9 cellular contexts compared by ENCODE assay signal in genomic region chr9:137453643-137454081, GRCh38. TPM values are rescaled to one million over a fixed set of nuclear protein-coding genes. Genes with fewer than 3 reads are reported as not detected.
DNase-seq lines count a peak whose midpoint lies in the region; ATAC-seq and TF ChIP-seq lines count a peak whose summit lies in the region.
"Had no signal": no experiment of that assay in that cellular context is flagged by ENCODE, and none has a peak within 500 bp of the region (broad histone marks: within the 10 kb centered on the region; RNA-seq: fewer than 3 reads in every experiment).

No MANE protein-coding gene starts in this region.

- H3K27me3 Mint-ChIP-seq in nephron progenitor cell (ENCODE audit: low read depth, poor library complexity) (no peaks in the 10 kb centered on the region), osteocyte (ENCODE audit: unreplicated experiment) (no peaks in the 10 kb centered on the region)

- DNase-seq in activated T-cell treated with anti-CD3 and anti-CD28 coated beads for 1 hour (ENCODE audit: low read depth) (peak; percentile 46), activated T-cell treated with anti-CD3 and anti-CD28 coated beads for 4 hours (no peak), NOMO-1 treated with DMSO at 0.1 percent for 48 hours (lab: John Stamatoyannopoulos, UW; ENCODE audit: unreplicated experiment) (peak; percentile 80), fibroblast of the conjunctiva (ENCODE audit: low read depth) (peak; percentile 69), nephron progenitor cell (peak; percentile 80), upper lobe of right lung (peak; percentile 89), osteocyte (ENCODE audit: extremely low spot score, unreplicated experiment) (no peak)
- peak; percentile 76 to 77 for DNase-seq in activated T-cell treated with anti-CD3 and anti-CD28 coated beads, Interleukin-2, amount 50 U/mL, for 48 hours

- H3K9me3 ChIP-seq in upper lobe of right lung: no peaks in the 10 kb centered on the region

- ATAC-seq in upper lobe of right lung: peak; percentile 83

- peaks cover 15% of the 10 kb centered on the region for H3K4me1 ChIP-seq in upper lobe of right lung

- intact Hi-C loops in upper lobe of right lung (cut with DNase I): no loop called here

- H3K36me3 ChIP-seq in upper lobe of right lung: peaks cover 9% of the 10 kb centered on the region

- peak overlapping the region; percentile 50 for H3K4me3 Mint-ChIP-seq in nephron progenitor cell
- H3K4me3 Mint-ChIP-seq in osteocyte (ENCODE audit: unreplicated experiment): no peak overlapping the region

- TF ChIP-seq CTCF in nephron progenitor cell (IDR thresholded peaks at IDR 0.05) (no peak), upper lobe of right lung (IDR thresholded peaks at IDR 0.05) (no peak), osteocyte (IDR thresholded peaks at IDR 0.05) (no peak)

- no peaks in the 10 kb centered on the region for H3K27me3 ChIP-seq in upper lobe of right lung

- no peak overlapping the region for H3K27ac ChIP-seq in upper lobe of right lung

- H3K27ac Mint-ChIP-seq in nephron progenitor cell (no peak overlapping the region), osteocyte (ENCODE audit: unreplicated experiment) (no peak overlapping the region)

- H3K4me1 Mint-ChIP-seq in nephron progenitor cell (peaks cover 19% of the 10 kb centered on the region), osteocyte (ENCODE audit: unreplicated experiment) (peaks cover 30% of the 10 kb centered on the region)

- peak overlapping the region; percentile 40 for H3K4me3 ChIP-seq in upper lobe of right lung

- H3K36me3 Mint-ChIP-seq in nephron progenitor cell (ENCODE audit: low read depth) (peaks cover 16% of the 10 kb centered on the region), osteocyte (ENCODE audit: unreplicated experiment) (peaks cover 3% of the 10 kb centered on the region)

- H3K9me3 Mint-ChIP-seq in nephron progenitor cell: no peaks in the 10 kb centered on the region
- no peaks in the 10 kb centered on the region for H3K9me3 Mint-ChIP-seq in osteocyte (ENCODE audit: unreplicated experiment)

RNA-seq across cellular contexts. Expression of gene NSMF, which starts 5.5 kb away (rescaled TPM):
- 23.9 TPM for total RNA-seq in upper lobe of right lung
- total RNA-seq in osteocyte: 93.1 and 103 TPM in 2 replicates

RNA-seq across cellular contexts. Expression of gene ENTPD8, which starts 12.5 kb away (rescaled TPM):
- not detected for total RNA-seq in upper lobe of right lung
- 0.16 and 0.24 TPM in 2 replicates for total RNA-seq in osteocyte
- total RNA-seq: Daoy had no signal

RNA-seq across cellular contexts. Expression of gene NOXA1, which starts 30.5 kb away (rescaled TPM):
- total RNA-seq in upper lobe of right lung (6.5 TPM), osteocyte (1.0 and 1.5 TPM in 2 replicates)
- total RNA-seq: Daoy had no signal

RNA-seq across cellular contexts. Expression of gene EXD3, which starts 30.7 kb away (rescaled TPM):
- 27.3 TPM for total RNA-seq in upper lobe of right lung
- total RNA-seq in osteocyte: 20.0 and 21.5 TPM in 2 replicates

Comparison
In these comparisons a context has a peak if more than half of its experiments do, and no peak if none do; other contexts are left out.
1. DNase-seq: peak in activated T-cell treated with anti-CD3 and anti-CD28 coated beads for 1 hour (single experiment), NOMO-1 treated with DMSO at 0.1 percent for 48 hours (single experiment), activated T-cell treated with anti-CD3 and anti-CD28 coated beads, Interleukin-2, amount 50 U/mL, for 48 hours (2 of 2), fibroblast of the conjunctiva (single experiment), nephron progenitor cell (single experiment) and upper lobe of right lung (single experiment); none in activated T-cell treated with anti-CD3 and anti-CD28 coated beads for 4 hours (single experiment) and osteocyte (single experiment).